In genomic region chr12:78340406-78340805, GRCh38 we compare ENCODE assay signal across 27 cellular contexts.
"Had no signal": no experiment of that assay in that cellular context is flagged by ENCODE, and none has a peak within 500 bp of the region (broad histone marks: within the 10 kb centered on the region; RNA-seq: fewer than 3 reads in every experiment).

No MANE protein-coding gene starts in this region.

- H3K4me1 Mint-ChIP-seq: IgD-negative memory B cell had no signal

- ATAC-seq: K562, Panc1, SK-N-SH treated with all-trans-retinoic acid at 6 μM for 48 hours had no signal

- DNase-seq: Kasumi-1, MG63, NCI-H1092, NCI-H1105 treated with DMSO at 0.1 percent for 48 hours, NCI-H1417 treated with DMSO at 0.1 percent for 48 hours, NCI-H146, NCI-H1694 treated with DMSO at 0.1 percent for 48 hours, NCI-H1930, NCI-H2081, NCI-H2171, NCI-H226, NCI-H446, NCI-H510A, NCI-H524 treated with DMSO at 0.1 percent for 48 hours, NCI-H69, NCI-H774, SHP77 treated with DMSO at 0.1 percent for 48 hours, SJCRH30, T-helper 1 cell had no signal

- H3K27ac ChIP-seq: HL-60, KMS-11, RWPE1, SJCRH30 had no signal

- H3K27me3 Mint-ChIP-seq: IgD-negative memory B cell had no signal

- H3K4me2 ChIP-seq: KMS-11 had no signal

- H3K27ac Mint-ChIP-seq: IgD-negative memory B cell had no signal

- H3K27me3 ChIP-seq: MG63, SJCRH30 had no signal

- H3K36me3 Mint-ChIP-seq: IgD-negative memory B cell had no signal

- H3K9me3 ChIP-seq: MG63, SJCRH30 had no signal

- H3K9ac ChIP-seq: KMS-11 had no signal

- H3K4me3 ChIP-seq: K562, MG63, SJCRH30 had no signal

- H3K36me3 ChIP-seq: MG63, SJCRH30 had no signal

- H3K4me1 ChIP-seq: SJCRH30 had no signal

- FAIRE-seq: HTR-8/SVneo, K562 had no signal
